In genomic region chr15:98799461-98799971, GRCh38 we compare ENCODE assay signal across 9 cellular contexts.
DNase-seq lines count a peak whose midpoint lies in the region; ATAC-seq and TF ChIP-seq lines count a peak whose summit lies in the region.
"Had no signal": no experiment of that assay in that cellular context is flagged by ENCODE, and none has a peak within 500 bp of the region (broad histone marks: within the 10 kb centered on the region; RNA-seq: fewer than 3 reads in every experiment).

No MANE protein-coding gene starts in this region.

- H3K27ac Mint-ChIP-seq in endothelial cell (ENCODE audit: unreplicated experiment) (peak overlapping the region; percentile 99), osteocyte (ENCODE audit: unreplicated experiment) (peak overlapping the region; percentile 91)
- H3K27ac Mint-ChIP-seq in activated T-helper 2 cell treated with anti-CD3 and anti-CD28 coated beads, Interferon-gamma antibody, Interleukin-2, Interleukin-4, amounts not matched to agents 10 μg/mL and 5 μg/mL and 100 μg/mL, durations not matched to agents 14 hours and 24 hours and 36 hours: no peak overlapping the region

- H3K9me3 Mint-ChIP-seq in endothelial cell (ENCODE audit: unreplicated experiment) (no peaks in the 10 kb centered on the region), osteocyte (ENCODE audit: unreplicated experiment) (no peaks in the 10 kb centered on the region)
- H3K9me3 Mint-ChIP-seq in activated T-helper 2 cell treated with anti-CD3 and anti-CD28 coated beads, Interferon-gamma antibody, Interleukin-2, Interleukin-4, amounts not matched to agents 10 μg/mL and 5 μg/mL and 100 μg/mL, durations not matched to agents 14 hours and 24 hours and 36 hours: no peaks in the 10 kb centered on the region

- ATAC-seq in GM18520 (IDR thresholded peaks at IDR 0.05; ENCODE audit: unreplicated experiment) (no peak), HG02588 (IDR thresholded peaks at IDR 0.05; ENCODE audit: unreplicated experiment) (no peak)

- DNase-seq in H4 (ENCODE audit: low spot score): peak; percentile 15
- DNase-seq in NCI-H82 treated with DMSO at 0.1 percent for 48 hours (lab: John Stamatoyannopoulos, UW; ENCODE audit: unreplicated experiment): peak; percentile 29
- peak; percentile 32 for DNase-seq in endothelial cell (ENCODE audit: low spot score)
- DNase-seq in osteocyte (ENCODE audit: extremely low spot score, unreplicated experiment): no peak
- DNase-seq in putamen (ENCODE audit: low spot score): no peak
- DNase-seq in activated T-helper 2 cell treated with anti-CD3 and anti-CD28 coated beads, Interferon-gamma antibody, Interleukin-2, Interleukin-4, amounts not matched to agents 10 μg/mL and 5 μg/mL and 100 μg/mL, durations not matched to agents 14 hours and 24 hours and 36 hours (ENCODE audit: low spot score): no peak
- DNase-seq: effector CD4-positive, alpha-beta T cell had no signal

- H3K27me3 Mint-ChIP-seq in endothelial cell (ENCODE audit: unreplicated experiment): peaks cover 19% of the 10 kb centered on the region
- no peaks in the 10 kb centered on the region for H3K27me3 Mint-ChIP-seq in osteocyte (ENCODE audit: unreplicated experiment)
- no peaks in the 10 kb centered on the region for H3K27me3 Mint-ChIP-seq in activated T-helper 2 cell treated with anti-CD3 and anti-CD28 coated beads, Interferon-gamma antibody, Interleukin-2, Interleukin-4, amounts not matched to agents 10 μg/mL and 5 μg/mL and 100 μg/mL, durations not matched to agents 14 hours and 24 hours and 36 hours (ENCODE audit: low read depth)

- intact Hi-C loops in activated T-helper 2 cell treated with anti-CD3 and anti-CD28 coated beads, Interferon-gamma antibody, Interleukin-2, Interleukin-4, amounts not matched to agents 10 μg/mL and 5 μg/mL and 100 μg/mL, durations not matched to agents 14 hours and 24 hours and 36 hours (cut with micrococcal nuclease): no loop called here

- TF ChIP-seq CTCF in endothelial cell (IDR thresholded peaks at IDR 0.05; ENCODE audit: unreplicated experiment) (no peak), osteocyte (IDR thresholded peaks at IDR 0.05) (no peak)

- H3K4me3 Mint-ChIP-seq in endothelial cell (ENCODE audit: unreplicated experiment): no peak overlapping the region
- H3K4me3 Mint-ChIP-seq in osteocyte (ENCODE audit: unreplicated experiment): peak overlapping the region; percentile 60
- H3K4me3 Mint-ChIP-seq in activated T-helper 2 cell treated with anti-CD3 and anti-CD28 coated beads, Interferon-gamma antibody, Interleukin-2, Interleukin-4, amounts not matched to agents 10 μg/mL and 5 μg/mL and 100 μg/mL, durations not matched to agents 14 hours and 24 hours and 36 hours (ENCODE audit: low read depth): no peak overlapping the region

- H3K4me1 Mint-ChIP-seq in endothelial cell (ENCODE audit: unreplicated experiment): peaks cover 84% of the 10 kb centered on the region
- peaks cover 84% of the 10 kb centered on the region for H3K4me1 Mint-ChIP-seq in osteocyte (ENCODE audit: unreplicated experiment)
- H3K4me1 Mint-ChIP-seq in activated T-helper 2 cell treated with anti-CD3 and anti-CD28 coated beads, Interferon-gamma antibody, Interleukin-2, Interleukin-4, amounts not matched to agents 10 μg/mL and 5 μg/mL and 100 μg/mL, durations not matched to agents 14 hours and 24 hours and 36 hours (ENCODE audit: low read depth): peaks cover 9% of the 10 kb centered on the region

- H3K36me3 Mint-ChIP-seq in endothelial cell (ENCODE audit: low read depth, unreplicated experiment) (peaks cover 7% of the 10 kb centered on the region), osteocyte (ENCODE audit: unreplicated experiment) (peaks cover 2% of the 10 kb centered on the region)
- H3K36me3 Mint-ChIP-seq in activated T-helper 2 cell treated with anti-CD3 and anti-CD28 coated beads, Interferon-gamma antibody, Interleukin-2, Interleukin-4, amounts not matched to agents 10 μg/mL and 5 μg/mL and 100 μg/mL, durations not matched to agents 14 hours and 24 hours and 36 hours (ENCODE audit: low read depth): no peaks in the 10 kb centered on the region

Comparison
In these comparisons a context has a peak if more than half of its experiments do, and no peak if none do; other contexts are left out.
1. DNase-seq: peak in H4 (single experiment), NCI-H82 treated with DMSO at 0.1 percent for 48 hours (single experiment) and endothelial cell (single experiment); none in osteocyte (single experiment), putamen (single experiment) and activated T-helper 2 cell treated with anti-CD3 and anti-CD28 coated beads, Interferon-gamma antibody, Interleukin-2, Interleukin-4, amounts not matched to agents 10 μg/mL and 5 μg/mL and 100 μg/mL, durations not matched to agents 14 hours and 24 hours and 36 hours (single experiment).